ENCODE assay signal across 19 cellular contexts in the genomic region with DNA sequence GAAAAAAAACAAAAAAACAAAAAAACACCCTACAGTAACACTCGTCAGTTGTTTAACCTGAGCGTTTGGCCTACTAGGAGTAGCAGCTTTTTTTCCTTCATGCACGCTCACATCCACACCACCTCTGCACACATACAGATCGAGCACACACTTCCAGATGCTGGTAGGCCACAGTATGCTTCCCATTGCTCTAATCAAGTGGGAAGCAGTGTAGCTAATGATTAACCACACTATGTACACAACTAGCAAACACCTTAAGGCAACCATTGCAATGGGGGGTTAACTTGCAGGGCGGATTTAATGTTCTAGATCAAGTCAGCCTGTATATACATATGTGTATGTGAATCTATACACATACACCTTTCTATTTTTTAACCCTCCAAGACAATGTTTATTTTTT.
"Had no signal": no experiment of that assay in that cellular context is flagged by ENCODE, and none has a peak within 500 bp of the region (broad histone marks: within the 10 kb centered on the region; RNA-seq: fewer than 3 reads in every experiment).

No MANE protein-coding gene starts in this region.

- H3K9me3 ChIP-seq: heart right ventricle, left ventricle myocardium inferior, prostate gland, spleen, suprapubic skin, upper lobe of left lung had no signal

- H3K4me3 Mint-ChIP-seq: activated naive CD8-positive, alpha-beta T cell treated with anti-CD3 and anti-CD28 coated beads, Interleukin-2, amount 10 ng/mL, durations not matched to agents 7 days and 5 days; activated T-helper 1 cell treated with anti-CD3 and anti-CD28 coated beads, Interleukin-12 subunit alpha, Interleukin-12 subunit beta, Interleukin-2, Interleukin-4 antibody, amounts not matched to agents 30 ng/mL and 10 ng/mL and 1 ng/mL, durations not matched to agents 14 hours and 24 hours and 36 hours; dendritic cell treated with granulocyte-macrophage colony-stimulating factor and Interleukin-4, amounts not matched to agents 40 ng/mL and 50 ng/mL, for 4 days; nephron; stimulated activated naive CD8-positive, alpha-beta T cell treated with anti-CD3 and anti-CD28 coated beads, Interleukin-15, Interleukin-2, amounts not matched to agents 100 ng/mL and 50 ng/mL, for 24 hours; T-helper 1 cell treated with Interleukin-12 subunit alpha and Interleukin-12 subunit beta and Interleukin-4 antibody, amounts not matched to agents 30 μg/mL and 1 μg/mL, for 36 hours had no signal

- H3K27ac ChIP-seq: heart right ventricle, left ventricle myocardium inferior, prostate gland, spleen, suprapubic skin, upper lobe of left lung had no signal

- H3K27me3 Mint-ChIP-seq: activated naive CD8-positive, alpha-beta T cell treated with anti-CD3 and anti-CD28 coated beads, Interleukin-2, amount 10 ng/mL, durations not matched to agents 7 days and 5 days; stimulated activated naive CD8-positive, alpha-beta T cell treated with anti-CD3 and anti-CD28 coated beads, Interleukin-15, Interleukin-2, amounts not matched to agents 100 ng/mL and 50 ng/mL, for 24 hours had no signal

- H3K4me3 ChIP-seq: heart right ventricle, left ventricle myocardium inferior, prostate gland, spleen, suprapubic skin, upper lobe of left lung had no signal

- H3K4me1 ChIP-seq: left ventricle myocardium inferior, upper lobe of left lung had no signal

- ATAC-seq: heart right ventricle, sciatic nerve had no signal

- H3K27ac Mint-ChIP-seq: activated naive CD8-positive, alpha-beta T cell treated with anti-CD3 and anti-CD28 coated beads, Interleukin-2, amount 10 ng/mL, durations not matched to agents 7 days and 5 days; dendritic cell treated with granulocyte-macrophage colony-stimulating factor and Interleukin-4, amounts not matched to agents 40 ng/mL and 50 ng/mL, for 4 days; nephron; stimulated activated naive CD8-positive, alpha-beta T cell treated with anti-CD3 and anti-CD28 coated beads, Interleukin-15, Interleukin-2, amounts not matched to agents 100 ng/mL and 50 ng/mL, for 24 hours; T-helper 1 cell treated with Interleukin-12 subunit alpha and Interleukin-12 subunit beta and Interleukin-4 antibody, amounts not matched to agents 30 μg/mL and 1 μg/mL, for 36 hours had no signal

- H3K4me1 Mint-ChIP-seq: activated naive CD8-positive, alpha-beta T cell treated with anti-CD3 and anti-CD28 coated beads, Interleukin-2, amount 10 ng/mL, durations not matched to agents 7 days and 5 days; nephron had no signal

- DNase-seq: activated CD4-positive, alpha-beta T cell treated with anti-CD3 and anti-CD28 coated beads, Interleukin-2, amount 50 U/mL, for 1 hour; activated CD4-positive, CD25-positive, alpha-beta regulatory T cell; activated naive CD8-positive, alpha-beta T cell treated with anti-CD3 and anti-CD28 coated beads, Interleukin-2, amount 10 ng/mL, durations not matched to agents 7 days and 5 days; cerebellar nuclear complex; effector memory CD4-positive, alpha-beta T cell; heart right ventricle; left ventricle myocardium inferior; mesendoderm; nucleus accumbens; spleen; upper lobe of left lung had no signal

- H3K27me3 ChIP-seq: heart right ventricle, spleen, suprapubic skin, upper lobe of left lung had no signal

- H3K9me3 Mint-ChIP-seq: activated naive CD8-positive, alpha-beta T cell treated with anti-CD3 and anti-CD28 coated beads, Interleukin-2, amount 10 ng/mL, durations not matched to agents 7 days and 5 days; activated T-helper 1 cell treated with anti-CD3 and anti-CD28 coated beads, Interleukin-12 subunit alpha, Interleukin-12 subunit beta, Interleukin-2, Interleukin-4 antibody, amounts not matched to agents 30 ng/mL and 10 ng/mL and 1 ng/mL, durations not matched to agents 14 hours and 24 hours and 36 hours; dendritic cell treated with granulocyte-macrophage colony-stimulating factor and Interleukin-4, amounts not matched to agents 40 ng/mL and 50 ng/mL, for 4 days; nephron; stimulated activated naive CD8-positive, alpha-beta T cell treated with anti-CD3 and anti-CD28 coated beads, Interleukin-15, Interleukin-2, amounts not matched to agents 100 ng/mL and 50 ng/mL, for 24 hours; T-helper 1 cell treated with Interleukin-12 subunit alpha and Interleukin-12 subunit beta and Interleukin-4 antibody, amounts not matched to agents 30 μg/mL and 1 μg/mL, for 36 hours had no signal
